ENCODE assay signal across 22 cellular contexts in genomic region chr5:150593593-150593992, GRCh38. TPM values are rescaled to one million over a fixed set of nuclear protein-coding genes. Genes with fewer than 3 reads are reported as not detected.
A peak's percentile ranks its signal among the peaks of the same experiment; 100 is the strongest.
DNase-seq lines count a peak whose midpoint lies in the region; TF ChIP-seq lines count a peak whose summit lies in the region.
"Had no signal": no experiment of that assay in that cellular context is flagged by ENCODE, and none has a peak within 500 bp of the region (broad histone marks: within the 10 kb centered on the region; RNA-seq: fewer than 3 reads in every experiment).

No MANE protein-coding gene starts in this region.

- H3F3A ChIP-seq in smooth muscle cell (ENCODE audit: low read depth), result peaks cover 32% of the 10 kb centered on the region

- H3K79me2 ChIP-seq in smooth muscle cell (ENCODE audit: low read depth), result no peaks in the 10 kb centered on the region

- BruUV-seq in Caco-2 (replicated peaks; lab: Mats Ljungman, UMichigan), result no TSS peak

- H2BK12ac ChIP-seq in mesenchymal stem cell (ENCODE audit: low read length in 2 of 2), result no peak overlapping the region

- no peak overlapping the region for H2AK5ac ChIP-seq in mesenchymal stem cell (ENCODE audit: low read length, severe bottlenecking)

- no peak overlapping the region for H3K14ac ChIP-seq in mesenchymal stem cell (ENCODE audit: low read length in 2 of 2)

- H2BK120ac ChIP-seq in mesenchymal stem cell (ENCODE audit: low read depth, low read length), result no peak overlapping the region

- no peak overlapping the region for H4K8ac ChIP-seq in mesenchymal stem cell (ENCODE audit: low read length)

- H3K4me3 ChIP-seq in Caco-2 (ENCODE audit: low read depth, low read length), result no peak overlapping the region
- H3K4me3 ChIP-seq in mesenchymal stem cell (ENCODE audit: insufficient read depth in 1 of 2, low read depth in 1 of 2, low read length in 2 of 2), result no peak overlapping the region
- no peak overlapping the region for H3K4me3 ChIP-seq in smooth muscle cell
- H3K4me3 ChIP-seq: GM12878, left lung, pancreas had no signal

- H3K23ac ChIP-seq in mesenchymal stem cell (ENCODE audit: low read length in 2 of 2), result no peak overlapping the region

- H3K4me2 ChIP-seq in mesenchymal stem cell (ENCODE audit: low read length, poor library complexity, severe bottlenecking), result no peak overlapping the region
- peak overlapping the region; percentile 21 for H3K4me2 ChIP-seq in smooth muscle cell

- H3K27ac ChIP-seq in mesenchymal stem cell (ENCODE audit: low read length, poor library complexity, severe bottlenecking) (no peak overlapping the region), smooth muscle cell (ENCODE audit: low read depth) (peak overlapping the region; percentile 96)
- H3K27ac ChIP-seq: brain microvascular endothelial cell had no signal

- WGBS in mesenchymal stem cell, result 86% methylated on average over 4 of the region's 4 CpGs
- WGBS in smooth muscle cell (ENCODE audit: low lambda C conversion rate), result 63% methylated on average over 4 of the region's 4 CpGs

- H3K27ac Mint-ChIP-seq in Caco-2 (ENCODE audit: unreplicated experiment), result peak overlapping the region; percentile 81
- peak overlapping the region in 4 of 5 experiments; percentile 33 to 92 (median 64) for H3K27ac Mint-ChIP-seq in brain
- H3K27ac Mint-ChIP-seq: activated naive CD4-positive, alpha-beta T cell treated with anti-CD3 and anti-CD28 coated beads, Interleukin-2, amount 50 U/mL, for 24 hours; dendritic cell treated with granulocyte-macrophage colony-stimulating factor and Interleukin-4, amounts not matched to agents 40 ng/mL and 50 ng/mL, for 4 days; T-cell had no signal

- H3K4me1 ChIP-seq in Caco-2, result peaks cover 60% of the 10 kb centered on the region
- H3K4me1 ChIP-seq in mesenchymal stem cell (ENCODE audit: control insufficient read depth, insufficient read depth, low read depth, low read length), result peaks cover 5% of the 10 kb centered on the region
- H3K4me1 ChIP-seq in smooth muscle cell (ENCODE audit: low read depth), result peaks cover 45% of the 10 kb centered on the region

- H3K9ac ChIP-seq in mesenchymal stem cell (ENCODE audit: low read length) (no peak overlapping the region), smooth muscle cell (ENCODE audit: low read depth) (no peak overlapping the region)

- peaks cover 30% of the 10 kb centered on the region for H3K4me1 Mint-ChIP-seq in Caco-2 (ENCODE audit: low read depth, unreplicated experiment)
- peaks cover 72% of the 10 kb centered on the region for H3K4me1 Mint-ChIP-seq in brain
- H3K4me1 Mint-ChIP-seq: activated naive CD4-positive, alpha-beta T cell treated with anti-CD3 and anti-CD28 coated beads, Interleukin-2, amount 50 U/mL, for 24 hours; CD4-positive, alpha-beta memory T cell; T-cell had no signal

- CTCF ChIA-PET in Caco-2 (lab: Charles Lee), result no interaction called here

- H3K18ac ChIP-seq in mesenchymal stem cell (ENCODE audit: low read depth in 1 of 2, low read length in 2 of 2), result no peak overlapping the region

- H2BK15ac ChIP-seq in mesenchymal stem cell (ENCODE audit: low read depth, poor library complexity, severe bottlenecking), result peak overlapping the region; percentile 21

- H3K9me3 ChIP-seq in Caco-2 (no peaks in the 10 kb centered on the region), mesenchymal stem cell (ENCODE audit: control insufficient read depth, low read length) (no peaks in the 10 kb centered on the region), smooth muscle cell (replicated peaks; ENCODE audit: low read depth) (no peaks in the 10 kb centered on the region)
- H3K9me3 ChIP-seq: left lung, pancreas had no signal

- H3K9me3 Mint-ChIP-seq in Caco-2 (ENCODE audit: unreplicated experiment) (no peaks in the 10 kb centered on the region), brain (no peaks in the 10 kb centered on the region)
- H3K9me3 Mint-ChIP-seq: activated naive CD4-positive, alpha-beta T cell treated with anti-CD3 and anti-CD28 coated beads, Interleukin-2, amount 50 U/mL, for 24 hours; CD4-positive, alpha-beta memory T cell; dendritic cell treated with granulocyte-macrophage colony-stimulating factor and Interleukin-4, amounts not matched to agents 40 ng/mL and 50 ng/mL, for 4 days; T-cell had no signal

- H3K36me3 Mint-ChIP-seq in Caco-2 (ENCODE audit: insufficient read depth, unreplicated experiment) (no peaks in the 10 kb centered on the region), brain (no peaks in the 10 kb centered on the region)
- H3K36me3 Mint-ChIP-seq: activated naive CD4-positive, alpha-beta T cell treated with anti-CD3 and anti-CD28 coated beads, Interleukin-2, amount 50 U/mL, for 24 hours; CD4-positive, alpha-beta memory T cell; T-cell had no signal

- no peak overlapping the region for H3K4ac ChIP-seq in mesenchymal stem cell (ENCODE audit: low read depth in 1 of 2, low read length in 2 of 2)

- no peaks in the 10 kb centered on the region for H3K36me3 ChIP-seq in Caco-2 (ENCODE audit: control insufficient read depth, insufficient read depth, low read length)
- H3K36me3 ChIP-seq in mesenchymal stem cell (ENCODE audit: control insufficient read depth in 1 of 2, insufficient read depth in 2 of 2, low read depth in 1 of 2, low read length in 2 of 2), result no peaks in the 10 kb centered on the region
- H3K36me3 ChIP-seq in smooth muscle cell (ENCODE audit: low read depth), result no peaks in the 10 kb centered on the region
- H3K36me3 ChIP-seq: brain microvascular endothelial cell, left lung, pancreas had no signal

- H3K27me3 Mint-ChIP-seq in Caco-2 (ENCODE audit: insufficient read depth, unreplicated experiment), result no peaks in the 10 kb centered on the region
- no peaks in the 10 kb centered on the region for H3K27me3 Mint-ChIP-seq in brain
- H3K27me3 Mint-ChIP-seq: activated naive CD4-positive, alpha-beta T cell treated with anti-CD3 and anti-CD28 coated beads, Interleukin-2, amount 50 U/mL, for 24 hours had no signal

- no peaks in the 10 kb centered on the region for H4K20me1 ChIP-seq in smooth muscle cell (ENCODE audit: low read depth)

- TF ChIP-seq CTCF in Caco-2 (IDR thresholded peaks at IDR 0.05; ENCODE audit: insufficient read depth in 1 of 2, low read depth in 1 of 2, low read length in 1 of 2, severe bottlenecking in 1 of 2, unreplicated experiment in 1 of 2) (no peak), brain (conservative IDR thresholded peaks at IDR 0.05) (no peak), smooth muscle cell (IDR thresholded peaks at IDR 0.05; ENCODE audit: borderline replicate concordance, insufficient read depth, poor library complexity, severe bottlenecking) (no peak)

- H3K79me1 ChIP-seq in mesenchymal stem cell (replicated peaks; ENCODE audit: low read length, poor library complexity, severe bottlenecking), result no peaks in the 10 kb centered on the region

- no peak overlapping the region for H2BK5ac ChIP-seq in mesenchymal stem cell (ENCODE audit: low read depth, low read length, poor library complexity, severe bottlenecking)

- DNase-seq in Caco-2 (no peak), mesenchymal stem cell (no peak), smooth muscle cell (lab: John Stamatoyannopoulos, UW; ENCODE audit: unreplicated experiment) (no peak), AG08395 (ENCODE audit: low spot score) (no peak), NCI-H524 treated with DMSO at 0.1 percent for 48 hours (lab: John Stamatoyannopoulos, UW) (no peak), HuH-7.5 (ENCODE audit: low spot score) (no peak)
- no peak for DNase-seq in activated effector memory CD4-positive, alpha-beta T cell treated with anti-CD3 and anti-CD28 coated beads, Interleukin-2, amount 50 U/mL, for 16 hours
- DNase-seq: activated CD4-positive, alpha-beta T cell treated with anti-CD3 and anti-CD28 coated beads, Interleukin-2, amount 50 U/mL, for 4 hours; activated T-cell treated with anti-CD3 and anti-CD28 coated beads, Interleukin-2, amount 50 U/mL, for 1 hour; brain microvascular endothelial cell; CD4-positive, alpha-beta memory T cell; left lung; NCI-H1105 treated with DMSO at 0.1 percent for 48 hours; NCI-H2107; NCI-H526; pancreas; stimulated activated CD4-positive, alpha-beta T cell treated with anti-CD3 and anti-CD28 coated beads, Interleukin-2, amount 100 ng/mL, for 48 hours; T-cell had no signal

- H3K27me3 ChIP-seq in Caco-2 (replicated peaks; ENCODE audit: control insufficient read depth, insufficient read depth, low read length) (no peaks in the 10 kb centered on the region), mesenchymal stem cell (ENCODE audit: control insufficient read depth in 1 of 2, insufficient read depth in 1 of 2, low read length in 2 of 2) (peaks cover 6 to 32% of the 10 kb centered on the region in 2 experiments), smooth muscle cell (ENCODE audit: low read depth) (no peaks in the 10 kb centered on the region)
- H3K27me3 ChIP-seq: brain microvascular endothelial cell, left lung, pancreas had no signal

- H3K4me3 Mint-ChIP-seq in Caco-2 (ENCODE audit: unreplicated experiment) (peak overlapping the region; percentile 5), brain (peak overlapping the region in 1 of 5 experiments; percentile 1)
- H3K4me3 Mint-ChIP-seq: activated naive CD4-positive, alpha-beta T cell treated with anti-CD3 and anti-CD28 coated beads, Interleukin-2, amount 50 U/mL, for 24 hours; CD4-positive, alpha-beta memory T cell; dendritic cell treated with granulocyte-macrophage colony-stimulating factor and Interleukin-4, amounts not matched to agents 40 ng/mL and 50 ng/mL, for 4 days; T-cell had no signal

- intact Hi-C loops in Caco-2 (cut with micrococcal nuclease; ENCODE audit: unreplicated experiment), result no loop called here

- H2AFZ ChIP-seq in mesenchymal stem cell (ENCODE audit: low read depth, low read length) (no peak overlapping the region), smooth muscle cell (ENCODE audit: low read depth) (no peak overlapping the region)

- POLR2A ChIA-PET in Caco-2 (lab: Charles Lee), result no interaction called here

- no peak overlapping the region for H4K91ac ChIP-seq in mesenchymal stem cell (ENCODE audit: low read length)

RNA-seq across cellular contexts. Expression of gene SYNPO, which starts 46.9 kb away (rescaled TPM):
- total RNA-seq in Caco-2 (2022) (22.4 and 25.1 TPM in 2 replicates), smooth muscle cell (30.5 and 46.4 TPM in 2 replicates)
- polyA plus RNA-seq in brain (ENCODE audit: insufficient read depth, low read depth, low replicate concordance) (50.7 TPM), smooth muscle cell (34.2 and 36.9 TPM in 2 replicates)
- polyA plus RNA-seq in mesenchymal stem cell (2013, experiment 1 of 2), result 37.8 TPM
- polyA plus RNA-seq in mesenchymal stem cell (2013, experiment 2 of 2), result 39.1 TPM
- polyA plus RNA-seq: CD4-positive, alpha-beta memory T cell had no signal
